Comparison of ENCODE assay signal across 8 cellular contexts in genomic region chr1:197199923-197200467, GRCh38. TPM values are rescaled to one million over a fixed set of nuclear protein-coding genes. Genes with fewer than 3 reads are reported as not detected.
DNase-seq lines count a peak whose midpoint lies in the region; ATAC-seq and TF ChIP-seq lines count a peak whose summit lies in the region.

No MANE protein-coding gene starts in this region.

- H3K4me3 Mint-ChIP-seq in Calu3 (ENCODE audit: low read depth, unreplicated experiment) = peak overlapping the region; percentile 90
- H3K4me3 Mint-ChIP-seq in naive thymus-derived CD4-positive, alpha-beta T cell = peak overlapping the region; percentile 89 to 99 (median 96)

- CTCF ChIA-PET in Calu3 (lab: Charles Lee) = no interaction called here
- CTCF ChIA-PET in naive thymus-derived CD4-positive, alpha-beta T cell (lab: Charles Lee) = interaction anchor here (0.6 kb wide), 1 partner anchor 41 kb away, joined by 3 read pairs; no protein-coding TSS in a partner anchor

- peak overlapping the region; percentile 97 for H3K4me3 ChIP-seq in Karpas-422 (ENCODE audit: low read length)
- peak overlapping the region; percentile 80 to 85 for H3K4me3 ChIP-seq in cardiac fibroblast (replicated peaks in 1 of 2; ENCODE audit: low read depth in 2 of 2, low read length in 2 of 2)
- H3K4me3 ChIP-seq in naive thymus-derived CD4-positive, alpha-beta T cell (ENCODE audit: low read length) = peak overlapping the region; percentile 97

- intact Hi-C loops in Calu3 (cut with micrococcal nuclease; ENCODE audit: unreplicated experiment) = no loop called here
- intact Hi-C loops in naive thymus-derived CD4-positive, alpha-beta T cell (cut with micrococcal nuclease) = no loop called here

- no peaks in the 10 kb centered on the region for H3K27me3 Mint-ChIP-seq in Calu3 (ENCODE audit: unreplicated experiment)
- peaks cover 0 to 3% (median 0%) of the 10 kb centered on the region in 5 donors for H3K27me3 Mint-ChIP-seq in naive thymus-derived CD4-positive, alpha-beta T cell

- H3K79me2 ChIP-seq in Karpas-422 (ENCODE audit: low read length) = peaks cover 65% of the 10 kb centered on the region

- H3K9me2 ChIP-seq in Karpas-422 (replicated peaks; ENCODE audit: insufficient read depth, low read length) = no peaks in the 10 kb centered on the region

- H3K27ac Mint-ChIP-seq in Calu3 (ENCODE audit: unreplicated experiment) = peak overlapping the region; percentile 88
- peak overlapping the region; percentile 91 to 99 (median 96) for H3K27ac Mint-ChIP-seq in naive thymus-derived CD4-positive, alpha-beta T cell

- peak overlapping the region; percentile 78 for H3K4me2 ChIP-seq in Karpas-422 (ENCODE audit: low read depth, low read length, poor library complexity, severe bottlenecking)

- no peaks in the 10 kb centered on the region for H4K20me1 ChIP-seq in Karpas-422 (ENCODE audit: insufficient read depth, low read depth, low read length)

- H3K36me3 Mint-ChIP-seq in Calu3 (ENCODE audit: insufficient read depth, unreplicated experiment) = peaks cover 33% of the 10 kb centered on the region
- H3K36me3 Mint-ChIP-seq in naive thymus-derived CD4-positive, alpha-beta T cell = peaks cover 0 to 15% (median 12%) of the 10 kb centered on the region in 5 donors

- peaks cover 4% of the 10 kb centered on the region; the same call in 1 of the 2 replicates for H3K36me3 ChIP-seq in Karpas-422 (ENCODE audit: insufficient read depth, low read length)
- H3K36me3 ChIP-seq in naive thymus-derived CD4-positive, alpha-beta T cell (ENCODE audit: control insufficient read depth in 2 of 3, insufficient read depth in 3 of 3, low read length in 3 of 3) = peaks cover 0 to 5% (median 0%) of the 10 kb centered on the region in 3 experiments

- BruUV-seq in Calu3 (replicated peaks; lab: Mats Ljungman, UMichigan) = TSS peak; percentile 36

- no peak for TF ChIP-seq CTCF in Calu3 (IDR thresholded peaks at IDR 0.05; ENCODE audit: unreplicated experiment)
- no peak for TF ChIP-seq CTCF in cardiac fibroblast (IDR thresholded peaks at IDR 0.05; ENCODE audit: low read depth, low read length)

- DNase-seq in Calu3 = no peak
- DNase-seq in Karpas-422 = no peak
- peak; percentile 10 to 38 for DNase-seq in cardiac fibroblast (ENCODE audit: low read depth in 2 of 2)
- DNase-seq in naive thymus-derived CD4-positive, alpha-beta T cell = peak in 3 of 9 donors; percentile 4 to 17 (median 4)
- no peak for DNase-seq in glomerular visceral epithelial cell (ENCODE audit: extremely low spot score)
- no peak for DNase-seq in NCI-H128 (lab: John Stamatoyannopoulos, UW; ENCODE audit: unreplicated experiment)

- no peaks in the 10 kb centered on the region for H3K27me3 ChIP-seq in Karpas-422 (ENCODE audit: low read length)
- H3K27me3 ChIP-seq in naive thymus-derived CD4-positive, alpha-beta T cell (ENCODE audit: control insufficient read depth in 2 of 2, insufficient read depth in 2 of 2, low read length in 2 of 2) = no peaks in the 10 kb centered on the region

- H3K27ac ChIP-seq in Karpas-422 (ENCODE audit: low read length) = 0 out of 2 replicates have a peak overlapping the region, but pooled peaks have one; percentile 27
- H3K27ac ChIP-seq in naive thymus-derived CD4-positive, alpha-beta T cell (ENCODE audit: low read depth, low read length) = peak overlapping the region; percentile 86

- H3K9me3 ChIP-seq in Karpas-422 (ENCODE audit: low read length) = no peaks in the 10 kb centered on the region
- H3K9me3 ChIP-seq in naive thymus-derived CD4-positive, alpha-beta T cell (ENCODE audit: control insufficient read depth in 2 of 3, low read length in 3 of 3) = no peaks in the 10 kb centered on the region

- H3K9ac ChIP-seq in Karpas-422 (ENCODE audit: low read length) = peak overlapping the region; percentile 94

- H3K4me1 ChIP-seq in Karpas-422 (ENCODE audit: low read length) = peaks cover 54% of the 10 kb centered on the region
- peaks cover 20 to 36% of the 10 kb centered on the region in 2 donors for H3K4me1 ChIP-seq in naive thymus-derived CD4-positive, alpha-beta T cell (ENCODE audit: control insufficient read depth in 2 of 2, insufficient read depth in 2 of 2, low read length in 2 of 2)

- no peak overlapping the region for H2AFZ ChIP-seq in Karpas-422 (ENCODE audit: low read length)

- no peaks in the 10 kb centered on the region for H3K9me3 Mint-ChIP-seq in Calu3 (ENCODE audit: low read depth, unreplicated experiment)
- peaks cover 0 to 2% (median 0%) of the 10 kb centered on the region in 11 donors for H3K9me3 Mint-ChIP-seq in naive thymus-derived CD4-positive, alpha-beta T cell

- POLR2A ChIA-PET in naive thymus-derived CD4-positive, alpha-beta T cell (lab: Charles Lee) = no interaction called here

- H3K4me1 Mint-ChIP-seq in Calu3 (ENCODE audit: low read depth, unreplicated experiment) = peaks cover 40% of the 10 kb centered on the region
- peaks cover 45 to 85% (median 75%) of the 10 kb centered on the region in 7 donors for H3K4me1 Mint-ChIP-seq in naive thymus-derived CD4-positive, alpha-beta T cell

- ATAC-seq in naive thymus-derived CD4-positive, alpha-beta T cell = no peak
- ATAC-seq in HG03097 (IDR thresholded peaks at IDR 0.05; ENCODE audit: low FRiP score, unreplicated experiment) (no peak), HG03378 (IDR thresholded peaks at IDR 0.05; ENCODE audit: unreplicated experiment) (no peak)

RNA-seq across cellular contexts. Expression of gene ZBTB41, which starts 1.1 kb away (rescaled TPM):
- total RNA-seq in Calu3 (2022) = 19.6 and 20.1 TPM in 2 replicates
- 9.3 and 18.4 TPM in 2 replicates for total RNA-seq in Karpas-422 (2014; rRNA removed; shearing (Covaris generic); ENCODE audit: low replicate concordance)
- 10 to 100 TPM in 2 of 5 experiments, 1 to 10 TPM in 3; 5.9 to 13.6 (median 7.2) TPM for total RNA-seq in naive thymus-derived CD4-positive, alpha-beta T cell
- 1 to 10 TPM; 3.4 to 4.2 TPM for polyA plus RNA-seq in naive thymus-derived CD4-positive, alpha-beta T cell

RNA-seq across cellular contexts. Expression of gene ASPM, which starts 53.5 kb away (rescaled TPM):
- total RNA-seq in Calu3 (2022) = 36.3 and 44.0 TPM in 2 replicates
- 32.5 and 53.4 TPM in 2 replicates for total RNA-seq in Karpas-422 (2014; rRNA removed; shearing (Covaris generic); ENCODE audit: low replicate concordance)
- total RNA-seq in naive thymus-derived CD4-positive, alpha-beta T cell = 10 to 100 TPM in 1 of 5 experiments, under 1 TPM in 4; 0.08 to 48.8 (median 0.24) TPM
- under 1 TPM in 1 of 2 donors, not detected in 1; 0.03 TPM for polyA plus RNA-seq in naive thymus-derived CD4-positive, alpha-beta T cell

Comparison
In these comparisons a context has a peak if more than half of its experiments do, and no peak if none do; other contexts are left out.
1. DNase-seq: peak in cardiac fibroblast (2 of 2); none in Calu3 (single experiment), Karpas-422 (single experiment), glomerular visceral epithelial cell (single experiment) and NCI-H128 (single experiment).
2. Peak in every context shown above with its lines, with median percentiles within 50 percentile points of each other: H3K4me3 ChIP-seq.